In genomic region chr15:78437762-78438594, GRCh38 we compare ENCODE assay signal across 8 cellular contexts. TPM values are rescaled to one million over a fixed set of nuclear protein-coding genes. Genes with fewer than 3 reads are reported as not detected.
DNase-seq lines count a peak whose midpoint lies in the region; ATAC-seq and TF ChIP-seq lines count a peak whose summit lies in the region.

IREB2 (plus strand) TSS chr15:78438216; CDS start chr15:78438338, 122 bp downstream.

- intact Hi-C loops in esophagus muscularis mucosa (cut with DNase I) = no loop called here

- peak within 1 kb of the TSS; percentile 96 for H3K4me2 ChIP-seq in Karpas-422 (ENCODE audit: low read depth, low read length, poor library complexity, severe bottlenecking)

- TF ChIP-seq EP300 in esophagus muscularis mucosa (IDR thresholded peaks at IDR 0.05) = no peak

- H3K4me3 ChIP-seq in Karpas-422 (ENCODE audit: low read length) (peak within 1 kb of the TSS; percentile 97), esophagus muscularis mucosa (peak within 1 kb of the TSS; percentile 80 to 92 (median 88)), muscle layer of duodenum (ENCODE audit: low read depth in 1 of 2, low read length in 2 of 2) (peak within 1 kb of the TSS; percentile 90 to 97)

- H3K9ac ChIP-seq in Karpas-422 (ENCODE audit: low read length) = peak within 1 kb of the TSS; percentile 100

- WGBS in esophagus muscularis mucosa = under 1% methylated on average over 53 of the region's 77 CpGs

- DNase-seq in DMS79 (lab: John Stamatoyannopoulos, UW) = peak; percentile 83
- DNase-seq in Karpas-422 = peak; percentile 99
- peak; percentile 98 for DNase-seq in RKO (ENCODE audit: low spot score)
- DNase-seq in activated T-helper 1 cell treated with Interleukin-2 at 50 U/mL for 16 hours (ENCODE audit: low read depth) = peak; percentile 95
- DNase-seq in esophagus muscularis mucosa (ENCODE audit: extremely low spot score) = peak; percentile 99
- DNase-seq in stimulated activated CD8-positive, alpha-beta memory T cell treated with anti-CD3 and anti-CD28 coated beads, Interleukin-7, amount 100 ng/mL, for 4 hours (ENCODE audit: low read depth in 2 of 2) = peak; percentile 94 to 97

- ATAC-seq in GM21825 (IDR thresholded peaks at IDR 0.05; ENCODE audit: unreplicated experiment) = peak; percentile 86

- H3K4me1 ChIP-seq in Karpas-422 (ENCODE audit: low read length) (peaks cover 28% of the 10 kb centered on the region), esophagus muscularis mucosa (peaks cover 40 to 52% (median 49%) of the 10 kb centered on the region in 4 donors), muscle layer of duodenum (ENCODE audit: control insufficient read depth in 1 of 2, insufficient read depth in 2 of 2, low read length in 2 of 2) (peaks cover 9 to 27% of the 10 kb centered on the region in 2 donors)

- H3K27me3 ChIP-seq in Karpas-422 (ENCODE audit: low read length) (no peaks in the 10 kb centered on the region), esophagus muscularis mucosa (no peaks in the 10 kb centered on the region), muscle layer of duodenum (ENCODE audit: low read depth, low read length) (no peaks in the 10 kb centered on the region)

- H4K20me1 ChIP-seq in Karpas-422 (ENCODE audit: insufficient read depth, low read depth, low read length) = peaks cover 10% of the 10 kb centered on the region; the same call in 1 of the 2 replicates

- peak in 1 of 3 experiments; percentile 15 for TF ChIP-seq CTCF in esophagus muscularis mucosa (IDR thresholded peaks at IDR 0.05)

- H3K36me3 ChIP-seq in Karpas-422 (ENCODE audit: insufficient read depth, low read length) = peaks cover 29% of the 10 kb centered on the region
- H3K36me3 ChIP-seq in esophagus muscularis mucosa = peaks cover 6 to 29% (median 15%) of the 10 kb centered on the region in 4 donors
- H3K36me3 ChIP-seq in muscle layer of duodenum (ENCODE audit: control insufficient read depth in 1 of 2, insufficient read depth in 2 of 2, low read length in 2 of 2) = peaks cover 11 to 14% of the 10 kb centered on the region in 2 donors

- H3K9me3 ChIP-seq in Karpas-422 (ENCODE audit: low read length) (no peaks in the 10 kb centered on the region), esophagus muscularis mucosa (no peaks in the 10 kb centered on the region), muscle layer of duodenum (ENCODE audit: control insufficient read depth in 1 of 2, low read length in 2 of 2) (no peaks in the 10 kb centered on the region)

- no peaks in the 10 kb centered on the region for H3K9me2 ChIP-seq in Karpas-422 (replicated peaks; ENCODE audit: insufficient read depth, low read length)

- no peak for TF ChIP-seq POLR2A in esophagus muscularis mucosa (IDR thresholded peaks at IDR 0.05; ENCODE audit: low read depth)

- H3K27ac ChIP-seq in Karpas-422 (ENCODE audit: low read length) (peak within 1 kb of the TSS; percentile 69), esophagus muscularis mucosa (replicated peaks in 1 of 4) (peak within 1 kb of the TSS; percentile 95 to 97 (median 97)), muscle layer of duodenum (ENCODE audit: low read length) (peak within 1 kb of the TSS; percentile 94)

- H3K79me2 ChIP-seq in Karpas-422 (ENCODE audit: low read length) = peaks cover 49% of the 10 kb centered on the region

- 0 out of 2 replicates have a peak within 1 kb of the TSS, but pooled peaks have one; percentile 68 for H2AFZ ChIP-seq in Karpas-422 (ENCODE audit: low read length)

RNA-seq across cellular contexts. Expression of gene IREB2, which starts in this region (rescaled TPM):
- 25.1 and 36.2 TPM in 2 replicates for total RNA-seq in Karpas-422 (2014; rRNA removed; shearing (Covaris generic); ENCODE audit: low replicate concordance)
- total RNA-seq in esophagus muscularis mucosa = 10 to 100 TPM; 17.5 to 23.7 (median 19.4) TPM

Comparison
In these comparisons a context has a peak if more than half of its experiments do, and no peak if none do; other contexts are left out.
1. Peak in every context shown above with its lines: DNase-seq, ATAC-seq, H3K4me3 ChIP-seq and H3K27ac ChIP-seq.